ENCODE assay signal across 24 cellular contexts in the genomic region with DNA sequence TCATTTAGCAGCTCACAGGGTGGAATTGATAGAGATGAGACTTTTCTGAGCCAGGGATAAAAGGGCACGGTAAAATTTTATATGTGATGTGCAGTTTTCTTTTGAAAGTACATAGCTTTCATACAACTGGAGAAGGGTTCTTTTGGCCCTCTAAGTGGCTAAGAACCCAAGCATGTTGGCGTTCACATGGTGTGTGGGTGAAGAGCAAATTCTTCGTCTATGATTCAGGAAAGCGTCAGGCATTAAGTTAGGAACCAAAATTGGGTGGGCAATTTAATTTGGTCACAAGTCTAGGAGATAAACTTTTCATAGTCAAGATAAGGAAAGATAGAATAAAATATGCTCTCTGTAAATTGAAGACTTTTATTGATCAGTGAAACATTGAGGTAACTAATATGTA.
"Had no signal": no experiment of that assay in that cellular context is flagged by ENCODE, and none has a peak within 500 bp of the region (broad histone marks: within the 10 kb centered on the region; RNA-seq: fewer than 3 reads in every experiment).

No MANE protein-coding gene starts in this region.

- H3K4me3 ChIP-seq: gastrocnemius medialis, mucosa of descending colon, pancreas, thoracic aorta, tibial nerve, upper lobe of left lung had no signal

- H3K4me1 Mint-ChIP-seq: mesothelial cell of epicardium had no signal

- H3K4me3 Mint-ChIP-seq: effector memory CD8-positive, alpha-beta T cell; mesothelial cell of epicardium; naive thymus-derived CD4-positive, alpha-beta T cell; stimulated activated naive B cell treated with anti-CD40 and anti-IgM and Interleukin-4, amounts not matched to agents 10 μg/mL and 1 μg/mL and 100 μg/mL, for 72 hours; stimulated activated naive CD8-positive, alpha-beta T cell treated with anti-CD3 and anti-CD28 coated beads, Interleukin-15, Interleukin-2, amounts not matched to agents 100 ng/mL and 50 ng/mL, for 24 hours had no signal

- H3K27ac ChIP-seq: gastrocnemius medialis, pancreas, thoracic aorta had no signal

- H3K9me3 Mint-ChIP-seq: effector memory CD8-positive, alpha-beta T cell had no signal

- H3K27me3 Mint-ChIP-seq: effector memory CD8-positive, alpha-beta T cell; naive thymus-derived CD4-positive, alpha-beta T cell; stimulated activated naive B cell treated with anti-CD40 and anti-IgM and Interleukin-4, amounts not matched to agents 10 μg/mL and 1 μg/mL and 100 μg/mL, for 72 hours; stimulated activated naive CD8-positive, alpha-beta T cell treated with anti-CD3 and anti-CD28 coated beads, Interleukin-15, Interleukin-2, amounts not matched to agents 100 ng/mL and 50 ng/mL, for 24 hours had no signal

- H3K27me3 ChIP-seq: gastrocnemius medialis, pancreas, tibial nerve, upper lobe of left lung had no signal

- DNase-seq: cerebellar nuclear complex; cortex of kidney; effector memory CD8-positive, alpha-beta T cell; foreskin fibroblast; gastrocnemius medialis; head of caudate nucleus; kidney; mesenchymal stem cell; mucosa of descending colon; naive thymus-derived CD4-positive, alpha-beta T cell; occipital lobe; pancreas; retina; stimulated activated CD4-positive, alpha-beta T cell treated with anti-CD3 and anti-CD28 coated beads, Interleukin-2, amount 100 ng/mL, for 24 hours; stimulated activated CD4-positive, alpha-beta T cell treated with anti-CD3 and anti-CD28 coated beads, Interleukin-4, amount 100 ng/mL, for 24 hours; stimulated activated naive B cell treated with anti-CD40 and anti-IgM and Interleukin-4, amounts not matched to agents 10 μg/mL and 1 μg/mL and 100 μg/mL, for 72 hours; upper lobe of left lung had no signal

- FAIRE-seq: endometrium, kidney, pancreas, urothelium cell line had no signal

- ATAC-seq: effector memory CD8-positive, alpha-beta T cell; mucosa of descending colon; naive thymus-derived CD4-positive, alpha-beta T cell; pancreas; sciatic nerve; stimulated activated naive B cell treated with anti-CD40 and anti-IgM and Interleukin-4, amounts not matched to agents 10 μg/mL and 1 μg/mL and 100 μg/mL, for 72 hours had no signal

- H3K27ac Mint-ChIP-seq: mesothelial cell of epicardium; naive thymus-derived CD4-positive, alpha-beta T cell; stimulated activated naive B cell treated with anti-CD40 and anti-IgM and Interleukin-4, amounts not matched to agents 10 μg/mL and 1 μg/mL and 100 μg/mL, for 72 hours; stimulated activated naive CD8-positive, alpha-beta T cell treated with anti-CD3 and anti-CD28 coated beads, Interleukin-15, Interleukin-2, amounts not matched to agents 100 ng/mL and 50 ng/mL, for 24 hours had no signal

- H3K9me3 ChIP-seq: gastrocnemius medialis, pancreas, thoracic aorta, tibial nerve had no signal
